Comparison of ENCODE assay signal across 20 cellular contexts in genomic region chr21:34930971-34931370, GRCh38.
DNase-seq lines count a peak whose midpoint lies in the region; ATAC-seq and TF ChIP-seq lines count a peak whose summit lies in the region.
"Had no signal": no experiment of that assay in that cellular context is flagged by ENCODE, and none has a peak within 500 bp of the region (broad histone marks: within the 10 kb centered on the region; RNA-seq: fewer than 3 reads in every experiment).

No MANE protein-coding gene starts in this region.

- H2BK15ac ChIP-seq in mesendoderm (replicated peaks; ENCODE audit: low read depth): no peak overlapping the region

- H3K4ac ChIP-seq in mesendoderm (ENCODE audit: low read depth, low read length): no peak overlapping the region

- TF ChIP-seq CTCF in AG10803 (conservative IDR thresholded peaks at IDR 0.05; ENCODE audit: low read length): no peak
- no peak for TF ChIP-seq CTCF in astrocyte of the cerebellum (IDR thresholded peaks at IDR 0.05; ENCODE audit: low read depth, low read length, missing control alignments)
- no peak for TF ChIP-seq CTCF in kidney epithelial cell (IDR thresholded peaks at IDR 0.05; ENCODE audit: insufficient read depth, low read length, poor library complexity, severe bottlenecking)

- no peak overlapping the region for H3K56ac ChIP-seq in mesendoderm (ENCODE audit: low read length)

- H3K4me3 ChIP-seq in AG10803 (ENCODE audit: low read length): no peak overlapping the region
- H3K4me3 ChIP-seq in astrocyte of the cerebellum (ENCODE audit: low read depth, low read length): no peak overlapping the region
- H3K4me3 ChIP-seq in kidney epithelial cell (ENCODE audit: low read depth, low read length): no peak overlapping the region
- H3K4me3 ChIP-seq in mesendoderm (ENCODE audit: low read length): no peak overlapping the region
- H3K4me3 ChIP-seq: adrenal gland, colonic mucosa had no signal

- no peaks in the 10 kb centered on the region for H3K36me3 ChIP-seq in kidney epithelial cell (ENCODE audit: control insufficient read depth, insufficient read depth, low read length)
- no peaks in the 10 kb centered on the region for H3K36me3 ChIP-seq in mesendoderm (ENCODE audit: control insufficient read depth, insufficient read depth, low read length)
- H3K36me3 ChIP-seq: adrenal gland, colonic mucosa had no signal

- H3K27ac ChIP-seq in mesendoderm (ENCODE audit: low read depth, low read length): no peak overlapping the region
- H3K27ac ChIP-seq: adrenal gland, colonic mucosa, HL-60, VCaP had no signal

- no peak overlapping the region for H3K18ac ChIP-seq in mesendoderm (ENCODE audit: low read length)

- H4K5ac ChIP-seq in mesendoderm (ENCODE audit: low read length): no peak overlapping the region

- H3K4me1 ChIP-seq in mesendoderm (ENCODE audit: control insufficient read depth, low read depth, low read length): no peaks in the 10 kb centered on the region
- H3K4me1 ChIP-seq: adrenal gland had no signal

- H3K79me1 ChIP-seq in mesendoderm (ENCODE audit: low read length): no peaks in the 10 kb centered on the region

- no peak overlapping the region for H3K9ac ChIP-seq in mesendoderm (ENCODE audit: low read length)

- no peak overlapping the region for H4K8ac ChIP-seq in mesendoderm (ENCODE audit: low read depth, low read length)

- H2BK120ac ChIP-seq in mesendoderm (ENCODE audit: low read depth, low read length): no peak overlapping the region

- in situ Hi-C loops in astrocyte of the cerebellum (cut with HindIII; ENCODE audit: low sequenced_read_pairs): no loop called here

- no CpG with 5 or more reads among the region's 3 CpGs for WGBS in mesendoderm (ENCODE audit: extremely low coverage, insufficient coverage, low lambda C conversion rate)

- H3K27me3 ChIP-seq in kidney epithelial cell (ENCODE audit: control insufficient read depth, insufficient read depth, low read length) (no peaks in the 10 kb centered on the region), mesendoderm (ENCODE audit: insufficient read depth, low read length, poor library complexity) (no peaks in the 10 kb centered on the region)
- H3K27me3 ChIP-seq: colonic mucosa had no signal

- no peak overlapping the region for H3K4me2 ChIP-seq in mesendoderm (ENCODE audit: low read length)

- H2AK5ac ChIP-seq in mesendoderm (ENCODE audit: low read length): no peak overlapping the region

- DNase-seq in AG10803 (ENCODE audit: low read depth): peak; percentile 55
- DNase-seq in EH (ENCODE audit: low read depth): peak; percentile 67
- peak; percentile 23 for DNase-seq in astrocyte of the cerebellum (ENCODE audit: low read depth)
- DNase-seq in kidney epithelial cell (ENCODE audit: low read depth): peak; percentile 37
- no peak for DNase-seq in stimulated activated CD4-positive, alpha-beta T cell treated with anti-CD3 and anti-CD28 coated beads, Interleukin-1b, Interleukin-23, amount 100 ng/mL, for 48 hours
- DNase-seq in LoVo (ENCODE audit: low spot score): no peak
- DNase-seq in mesendoderm: no peak
- DNase-seq: adrenal gland; Calu3; colonic mucosa; H9; NCI-H2081 treated with DMSO at 0.1 percent for 48 hours; NCI-H524; occipital lobe; stimulated activated CD4-positive, alpha-beta T cell treated with anti-CD3 and anti-CD28 coated beads, Interleukin-4, amount 100 ng/mL, for 1 hour; substantia nigra had no signal

- H2BK5ac ChIP-seq in mesendoderm (ENCODE audit: low read length): no peak overlapping the region

- ATAC-seq in GM21723 (IDR thresholded peaks at IDR 0.05; ENCODE audit: unreplicated experiment): no peak
- ATAC-seq: left lobe of liver had no signal

- no peaks in the 10 kb centered on the region for H3K79me2 ChIP-seq in mesendoderm (ENCODE audit: control insufficient read depth, insufficient read depth, low read length)

- H3K23ac ChIP-seq in mesendoderm (ENCODE audit: low read length): no peak overlapping the region

Comparison
In these comparisons a context has a peak if more than half of its experiments do, and no peak if none do; other contexts are left out.
1. DNase-seq: peak in AG10803 (single experiment), EH (single experiment), astrocyte of the cerebellum (single experiment) and kidney epithelial cell (single experiment); none in stimulated activated CD4-positive, alpha-beta T cell treated with anti-CD3 and anti-CD28 coated beads, Interleukin-1b, Interleukin-23, amount 100 ng/mL, for 48 hours (single experiment), LoVo (single experiment) and mesendoderm (single experiment).